ENCODE assay signal across 8 cellular contexts in genomic region chr5:177022386-177023246, GRCh38. TPM values are rescaled to one million over a fixed set of nuclear protein-coding genes. Genes with fewer than 3 reads are reported as not detected.
DNase-seq lines count a peak whose midpoint lies in the region; ATAC-seq, FAIRE-seq and TF ChIP-seq lines count a peak whose summit lies in the region.

TSS of gene ZNF346 (plus strand) at chr5:177022696. CDS start at chr5:177022739, 43 bp downstream.

- dilution Hi-C loops in keratinocyte (cut with MboI; ENCODE audit: extremely low pct_ligation_motif_present, low sequenced_read_pairs): no loop called here

- no peaks in the 10 kb centered on the region for H3K9me1 ChIP-seq in keratinocyte (ENCODE audit: control insufficient read depth, extremely low read depth, insufficient read depth, low read length)

- H3K27ac ChIP-seq in keratinocyte (ENCODE audit: control insufficient read depth, insufficient read depth, low read length): peak within 1 kb of the TSS; percentile 68

- H3K36me3 ChIP-seq in keratinocyte (ENCODE audit: control insufficient read depth in 2 of 2, extremely low read depth in 1 of 2, insufficient read depth in 2 of 2, low read length in 2 of 2): peaks cover 0 to 3% of the 10 kb centered on the region in 2 experiments

- no peak for FAIRE-seq in keratinocyte (lab: Jason Lieb, UNC)

- no peaks in the 10 kb centered on the region for H3K27me3 ChIP-seq in keratinocyte (ENCODE audit: control insufficient read depth, extremely low read depth, insufficient read depth, low read length)

- peak within 1 kb of the TSS; percentile 94 for H3K4me3 ChIP-seq in AG10803 (ENCODE audit: low read length)
- H3K4me3 ChIP-seq in keratinocyte (ENCODE audit: control insufficient read depth in 2 of 3, extremely low read depth in 1 of 3, insufficient read depth in 2 of 3, low read depth in 1 of 3, low read length in 3 of 3): peak within 1 kb of the TSS; percentile 94 to 98 (median 97)

- peaks cover 11% of the 10 kb centered on the region for H3K4me1 ChIP-seq in keratinocyte (ENCODE audit: control insufficient read depth, extremely low read depth, insufficient read depth, low read length)

- TF ChIP-seq CTCF in AG10803 (conservative IDR thresholded peaks at IDR 0.05; ENCODE audit: low read length) (peak; percentile 41), keratinocyte (optimal IDR thresholded peaks at IDR 0.05 in 1 of 3, IDR thresholded peaks at IDR 0.05 in 1 of 3, conservative IDR thresholded peaks at IDR 0.05 in 1 of 3; ENCODE audit: extremely low read depth in 1 of 3, insufficient read depth in 2 of 3, low read length in 3 of 3) (peak; percentile 21 to 43 (median 42))

- H3K4me2 ChIP-seq in keratinocyte (ENCODE audit: control insufficient read depth, extremely low read depth, insufficient read depth, low read depth, low read length): peak within 1 kb of the TSS; percentile 86

- no peaks in the 10 kb centered on the region for H4K20me1 ChIP-seq in keratinocyte (ENCODE audit: control insufficient read depth, extremely low read depth, insufficient read depth, low read length)

- no peaks in the 10 kb centered on the region for H3K9me3 ChIP-seq in keratinocyte (ENCODE audit: control insufficient read depth, low read depth, low read length)

- ATAC-seq in GM19035 (IDR thresholded peaks at IDR 0.05; ENCODE audit: unreplicated experiment): peak; percentile 84
- ATAC-seq in HG03354 (IDR thresholded peaks at IDR 0.05; ENCODE audit: poor library complexity, severe bottlenecking, unreplicated experiment): peak; percentile 92
- peak; percentile 95 for ATAC-seq in activated CD4-positive, CD25-positive, alpha-beta regulatory T cell treated with anti-CD3 and anti-CD28 coated beads, Interleukin-2, amount 50 U/mL, for 24 hours

- peaks cover 21% of the 10 kb centered on the region for H3K79me2 ChIP-seq in keratinocyte (ENCODE audit: control insufficient read depth, insufficient read depth, low read length)

- H3K9ac ChIP-seq in keratinocyte (ENCODE audit: control insufficient read depth, extremely low read depth, insufficient read depth, low read length): peak within 1 kb of the TSS; percentile 92

- DNase-seq in AG10803 (ENCODE audit: low read depth) (peak; percentile 89), NCI-H446 treated with DMSO at 0.1 percent for 48 hours (lab: John Stamatoyannopoulos, UW) (peak; percentile 78), cerebellar cortex (ENCODE audit: low spot score) (peak; percentile 94), keratinocyte (ENCODE audit: low read depth, low spot score) (peak; percentile 66)
- DNase-seq in stimulated activated CD4-positive, alpha-beta T cell treated with anti-CD3 and anti-CD28 coated beads, Interleukin-12 subunit alpha, Interleukin-12 subunit beta, amount 100 ng/mL, for 48 hours (ENCODE audit: low read depth in 2 of 3, low spot score in 1 of 3): peak; percentile 89 to 90 (median 90)

- H2AFZ ChIP-seq in keratinocyte (ENCODE audit: control insufficient read depth, low read length): peak within 1 kb of the TSS; percentile 99

RNA-seq across cellular contexts. Expression of gene ZNF346, which starts in this region (rescaled TPM):
- polyA plus RNA-seq in keratinocyte: 9.0 to 12.7 TPM (median 9.5 TPM) in 3 replicates
- 5.8 TPM for polyA plus RNA-seq in keratinocyte (2011; ENCODE audit: low read depth)
- polyA plus RNA-seq in keratinocyte (2011; cell fraction: cytosol; rRNA removed): 10.4 and 10.6 TPM in 2 replicates
- 15.6 and 17.0 TPM in 2 replicates for polyA plus RNA-seq in keratinocyte (2011; cell fraction: nucleus; rRNA removed)
- 4.9 and 8.6 TPM in 2 replicates for polyA plus RNA-seq in keratinocyte (2012; ENCODE audit: low replicate concordance)
- 10.9 to 16.8 TPM (median 11.3 TPM) in 3 replicates for polyA minus RNA-seq in keratinocyte
- polyA minus RNA-seq in keratinocyte (2011; cell fraction: cytosol; rRNA and poly(A)+ RNA removed): 16.1 TPM
- 10.9 and 16.4 TPM in 2 replicates for polyA minus RNA-seq in keratinocyte (2011; cell fraction: nucleus; rRNA and poly(A)+ RNA removed)

Comparison
In these comparisons a context has a peak if more than half of its experiments do, and no peak if none do; other contexts are left out.
1. Peak in every context shown above with its lines: DNase-seq, ATAC-seq, H3K4me3 ChIP-seq and H3K27ac ChIP-seq.